ENCODE assay signal across 25 cellular contexts in genomic region chr6:170074907-170075306, GRCh38.
DNase-seq lines count a peak whose midpoint lies in the region; ATAC-seq and TF ChIP-seq lines count a peak whose summit lies in the region.
"Had no signal": no experiment of that assay in that cellular context is flagged by ENCODE, and none has a peak within 500 bp of the region (broad histone marks: within the 10 kb centered on the region; RNA-seq: fewer than 3 reads in every experiment).

No MANE protein-coding gene starts in this region.

- H4K20me1 ChIP-seq in OCI-LY7 (ENCODE audit: insufficient read depth, low read length): no peaks in the 10 kb centered on the region

- WGBS in stomach, 5 donors: 86 to 92% (median 91%) methylated on average over 17 of the region's 17 CpGs

- BruUV-seq in OCI-LY7 (replicated peaks; lab: Mats Ljungman, UMichigan): no TSS peak

- peaks cover 7% of the 10 kb centered on the region for H3K36me3 Mint-ChIP-seq in natural killer cell
- H3K36me3 Mint-ChIP-seq: T-cell had no signal

- no peak for TF ChIP-seq CTCF in OCI-LY7 (conservative IDR thresholded peaks at IDR 0.05; ENCODE audit: low read length)
- TF ChIP-seq CTCF in coronary artery (IDR thresholded peaks at IDR 0.05): no peak
- no peak for TF ChIP-seq CTCF in natural killer cell (IDR thresholded peaks at IDR 0.05)
- no peak for TF ChIP-seq CTCF in stomach (IDR thresholded peaks at IDR 0.05)

- no peak overlapping the region for H3K27ac Mint-ChIP-seq in natural killer cell
- H3K27ac Mint-ChIP-seq: activated CD8-positive, alpha-beta T cell treated with anti-CD3 and anti-CD28 coated beads for 36 hours; T-cell had no signal

- H3K9me3 ChIP-seq in OCI-LY7 (ENCODE audit: low read length) (no peaks in the 10 kb centered on the region), stomach (peaks cover 0 to under 1% (median 0%) of the 10 kb centered on the region in 4 donors)
- H3K9me3 ChIP-seq: body of pancreas, HAP-1 had no signal

- H3K79me2 ChIP-seq in OCI-LY7 (ENCODE audit: insufficient read depth, low read depth, low read length): no peaks in the 10 kb centered on the region

- no peak overlapping the region for H3K27ac ChIP-seq in OCI-LY7 (ENCODE audit: low read depth, low read length, poor library complexity, severe bottlenecking)
- no peak overlapping the region for H3K27ac ChIP-seq in coronary artery
- no peak overlapping the region for H3K27ac ChIP-seq in stomach
- H3K27ac ChIP-seq: body of pancreas, C4-2B, skin epidermis, upper lobe of left lung had no signal

- ATAC-seq in natural killer cell: no peak
- ATAC-seq: activated CD8-positive, alpha-beta T cell treated with anti-CD3 and anti-CD28 coated beads for 36 hours; T-cell had no signal

- intact Hi-C loops in OCI-LY7 (cut with micrococcal nuclease; ENCODE audit: unreplicated experiment) (no loop called here), natural killer cell (cut with micrococcal nuclease) (no loop called here), stomach (cut with DNase I; ENCODE audit: low total_unique reads) (no loop called here)

- CTCF ChIA-PET in OCI-LY7 (lab: Charles Lee; ENCODE audit: unreplicated experiment): no interaction called here

- H3K27me3 ChIP-seq in stomach: no peaks in the 10 kb centered on the region
- H3K27me3 ChIP-seq: body of pancreas, upper lobe of left lung had no signal

- H3K9me3 Mint-ChIP-seq in natural killer cell: peaks cover 3 to 6% of the 10 kb centered on the region in 2 donors

- H3K27me3 Mint-ChIP-seq in natural killer cell (ENCODE audit: low read depth in 2 of 2): peaks cover 25 to 31% of the 10 kb centered on the region in 2 donors

- POLR2A ChIA-PET in OCI-LY7 (lab: Charles Lee): no interaction called here

- H3K9me2 ChIP-seq in OCI-LY7 (ENCODE audit: insufficient read depth, low read length): no peaks in the 10 kb centered on the region

- H3K4me2 ChIP-seq in OCI-LY7 (ENCODE audit: low read length): no peak overlapping the region

- peaks cover 0 to 7% of the 10 kb centered on the region in 2 donors for H3K4me1 Mint-ChIP-seq in natural killer cell
- H3K4me1 Mint-ChIP-seq: T-cell had no signal

- H3K4me3 ChIP-seq in OCI-LY7 (ENCODE audit: low read depth, low read length, poor library complexity, severe bottlenecking): no peak overlapping the region
- H3K4me3 ChIP-seq in coronary artery: no peak overlapping the region
- no peak overlapping the region for H3K4me3 ChIP-seq in stomach
- H3K4me3 ChIP-seq: body of pancreas, HAP-1, skin epidermis, upper lobe of left lung had no signal

- TF ChIP-seq POLR2A in stomach (IDR thresholded peaks at IDR 0.05): no peak

- DNase-seq in OCI-LY7 (ENCODE audit: low spot score): peak; percentile 10
- DNase-seq in coronary artery (ENCODE audit: low spot score): peak; percentile 35
- DNase-seq in natural killer cell: peak; percentile 1
- DNase-seq in stomach: peak; percentile 24
- no peak for DNase-seq in DMS 273 (lab: John Stamatoyannopoulos, UW; ENCODE audit: unreplicated experiment)
- no peak for DNase-seq in amygdala (lab: John Stamatoyannopoulos, UW)
- DNase-seq in OCI-M1 (lab: John Stamatoyannopoulos, UW): no peak
- DNase-seq: activated CD4-positive, alpha-beta T cell treated with anti-CD3 and anti-CD28 coated beads for 1 hour; activated CD8-positive, alpha-beta T cell treated with anti-CD3 and anti-CD28 coated beads for 36 hours; activated T-cell treated with anti-CD3 and anti-CD28 coated beads for 4 hours; Calu3; cerebellar nuclear complex; DND-41; IMR-90; mesenchymal stem cell; NCI-H187; NCI-H526 treated with DMSO at 0.1 percent for 48 hours; nucleus accumbens; stimulated activated CD4-positive, alpha-beta T cell treated with anti-CD3 and anti-CD28 coated beads, Interleukin-1b, Interleukin-23, amount 100 ng/mL, for 48 hours; T-cell had no signal

- TF ChIP-seq EP300 in stomach (IDR thresholded peaks at IDR 0.05): no peak

- peaks cover 5% of the 10 kb centered on the region for H3K4me1 ChIP-seq in OCI-LY7 (ENCODE audit: insufficient read depth, low read length, poor library complexity, severe bottlenecking)
- peaks cover 0 to 5% (median 0%) of the 10 kb centered on the region in 4 donors for H3K4me1 ChIP-seq in stomach
- H3K4me1 ChIP-seq: body of pancreas, HAP-1, upper lobe of left lung had no signal

- H3K36me3 ChIP-seq in OCI-LY7 (ENCODE audit: insufficient read depth, low read length) (no peaks in the 10 kb centered on the region), stomach (no peaks in the 10 kb centered on the region)
- H3K36me3 ChIP-seq: HAP-1, upper lobe of left lung had no signal

- H3K4me3 Mint-ChIP-seq in natural killer cell: no peak overlapping the region
- H3K4me3 Mint-ChIP-seq: activated CD8-positive, alpha-beta T cell treated with anti-CD3 and anti-CD28 coated beads for 36 hours; T-cell had no signal

- no peak overlapping the region for H2AFZ ChIP-seq in OCI-LY7 (ENCODE audit: low read length)

Comparison
In these comparisons a context has a peak if more than half of its experiments do, and no peak if none do; other contexts are left out.
1. DNase-seq: peak in OCI-LY7 (single experiment), coronary artery (single experiment), natural killer cell (single experiment) and stomach (single experiment); none in DMS 273 (single experiment), amygdala (0 of 56) and OCI-M1 (single experiment).